23 cellular contexts compared by ENCODE assay signal in the genomic region with DNA sequence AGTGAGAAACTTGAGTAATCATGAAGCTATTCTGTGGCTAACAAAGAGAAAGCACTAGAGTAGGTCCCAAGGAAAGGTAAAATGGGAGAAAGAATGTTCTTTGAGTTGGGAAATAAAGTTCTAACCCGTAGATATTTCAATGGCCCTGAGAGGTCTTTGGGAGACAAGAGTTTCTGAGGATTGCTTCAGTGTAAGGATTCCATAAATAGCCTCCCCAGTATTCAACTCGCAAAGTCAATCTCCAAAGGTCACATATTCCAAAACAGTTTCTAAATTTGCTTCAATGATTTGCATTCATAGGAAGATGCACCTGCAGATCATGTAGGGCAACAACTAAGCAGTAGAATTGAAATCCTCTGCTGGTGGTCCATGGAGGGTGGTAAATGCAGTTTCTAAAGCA.
DNase-seq lines count a peak whose midpoint lies in the region; ATAC-seq and TF ChIP-seq lines count a peak whose summit lies in the region.
"Had no signal": no experiment of that assay in that cellular context is flagged by ENCODE, and none has a peak within 500 bp of the region (broad histone marks: within the 10 kb centered on the region; RNA-seq: fewer than 3 reads in every experiment).

No MANE protein-coding gene starts in this region.

- DNase-seq in Right ventricle myocardium inferior (ENCODE audit: missing footprints) (no peak), cardiac septum (ENCODE audit: low spot score) (no peak), heart left ventricle (no peak), left ventricle myocardium superior (no peak), neural progenitor cell (ENCODE audit: low spot score) (no peak), NCI-H510A treated with DMSO at 0.1 percent for 48 hours (lab: John Stamatoyannopoulos, UW) (no peak)
- no peak for DNase-seq in activated effector memory CD4-positive, alpha-beta T cell treated with anti-CD3 and anti-CD28 coated beads, Interleukin-2, amount 50 U/mL, for 16 hours
- DNase-seq: 8988T; ACHN; AML-193; BE2C; CD4-positive, alpha-beta T cell; CD8-positive, alpha-beta memory T cell; DMS 273 treated with DMSO at 0.1 percent for 48 hours; DMS79; GF-D8; GOT3; HFFc6 had no signal

- intact Hi-C loops in Right ventricle myocardium inferior (cut with DNase I) = no loop called here
- intact Hi-C loops in cardiac septum (cut with DNase I) = no loop called here
- intact Hi-C loops in heart left ventricle (cut with DNase I) = no loop called here
- intact Hi-C loops in left ventricle myocardium superior (cut with micrococcal nuclease) = no loop called here

- no peaks in the 10 kb centered on the region for H3K36me3 Mint-ChIP-seq in neural progenitor cell
- H3K36me3 Mint-ChIP-seq: CD14-positive monocyte; CD8-positive, alpha-beta memory T cell had no signal

- H4K20me1 ChIP-seq in neural progenitor cell (ENCODE audit: low read depth) = no peaks in the 10 kb centered on the region
- H4K20me1 ChIP-seq: BLaER1 treated with 17β-estradiol and CSF1 and Interleukin-3, amounts not matched to agents 10 nM and 100 nM had no signal

- H3K27me3 Mint-ChIP-seq in neural progenitor cell (ENCODE audit: insufficient read depth, low read depth) = no peaks in the 10 kb centered on the region

- no peak overlapping the region for H3K27ac Mint-ChIP-seq in neural progenitor cell
- H3K27ac Mint-ChIP-seq: CD14-positive monocyte; CD4-positive, alpha-beta T cell; CD8-positive, alpha-beta memory T cell; HFFc6 had no signal

- ATAC-seq in Right ventricle myocardium inferior = peak; percentile 52
- peak; percentile 34 to 76 (median 56) for ATAC-seq in heart left ventricle
- peak; percentile 72 for ATAC-seq in left ventricle myocardium superior
- no peak for ATAC-seq in GM21786 (IDR thresholded peaks at IDR 0.05; ENCODE audit: unreplicated experiment)
- ATAC-seq: A549 had no signal

- H3K4me3 ChIP-seq in heart left ventricle (no peak overlapping the region), neural progenitor cell (no peak overlapping the region)
- H3K4me3 ChIP-seq: A549; BLaER1 treated with 17β-estradiol and CSF1 and Interleukin-3, amounts not matched to agents 10 nM and 100 nM; HAP-1 had no signal

- 43 to 52% (median 45%) methylated on average over 2 of the region's 2 CpGs for WGBS in heart left ventricle, 4 donors

- H3K9me3 ChIP-seq in heart left ventricle (peaks cover 0 to 8% (median 0%) of the 10 kb centered on the region in 12 donors), neural progenitor cell (ENCODE audit: low read depth) (no peaks in the 10 kb centered on the region)
- H3K9me3 ChIP-seq: A549; BE2C; BLaER1 treated with 17β-estradiol and CSF1 and Interleukin-3, amounts not matched to agents 10 nM and 100 nM; HAP-1 had no signal

- H3K9ac ChIP-seq in neural progenitor cell = no peak overlapping the region
- H3K9ac ChIP-seq: BLaER1 treated with 17β-estradiol and CSF1 and Interleukin-3, amounts not matched to agents 10 nM and 100 nM had no signal

- H3K4me3 Mint-ChIP-seq in neural progenitor cell = no peak overlapping the region
- H3K4me3 Mint-ChIP-seq: CD14-positive monocyte; CD4-positive, alpha-beta T cell; CD8-positive, alpha-beta memory T cell; HFFc6 had no signal

- TF ChIP-seq CTCF in heart left ventricle (IDR thresholded peaks at IDR 0.05) = no peak
- TF ChIP-seq CTCF in neural progenitor cell (IDR thresholded peaks at IDR 0.05) = no peak

- H3K79me2 ChIP-seq in neural progenitor cell (ENCODE audit: low read depth) = no peaks in the 10 kb centered on the region

- H3K36me3 ChIP-seq in heart left ventricle = no peaks in the 10 kb centered on the region
- no peaks in the 10 kb centered on the region for H3K36me3 ChIP-seq in neural progenitor cell
- H3K36me3 ChIP-seq: BE2C; BLaER1 treated with 17β-estradiol and CSF1 and Interleukin-3, amounts not matched to agents 10 nM and 100 nM; HAP-1 had no signal

- peak overlapping the region; percentile 15 for H3K4me2 ChIP-seq in neural progenitor cell
- H3K4me2 ChIP-seq: A549; BLaER1 treated with 17β-estradiol and CSF1 and Interleukin-3, amounts not matched to agents 10 nM and 100 nM had no signal

- no peaks in the 10 kb centered on the region for H3K9me3 Mint-ChIP-seq in neural progenitor cell
- H3K9me3 Mint-ChIP-seq: CD8-positive, alpha-beta memory T cell had no signal

- peaks cover 0 to 53% (median 4%) of the 10 kb centered on the region in 12 donors for H3K4me1 ChIP-seq in heart left ventricle
- peaks cover 15% of the 10 kb centered on the region for H3K4me1 ChIP-seq in neural progenitor cell
- H3K4me1 ChIP-seq: A549; BE2C; BLaER1 treated with 17β-estradiol and CSF1 and Interleukin-3, amounts not matched to agents 10 nM and 100 nM; HAP-1 had no signal

- no peaks in the 10 kb centered on the region for H3K4me1 Mint-ChIP-seq in neural progenitor cell
- H3K4me1 Mint-ChIP-seq: CD14-positive monocyte; CD8-positive, alpha-beta memory T cell had no signal

- H3F3A ChIP-seq in neural progenitor cell (ENCODE audit: low read depth) = peaks cover 7% of the 10 kb centered on the region

- H3K27me3 ChIP-seq in heart left ventricle (no peaks in the 10 kb centered on the region), neural progenitor cell (no peaks in the 10 kb centered on the region)
- H3K27me3 ChIP-seq: BE2C; BLaER1 treated with 17β-estradiol and CSF1 and Interleukin-3, amounts not matched to agents 10 nM and 100 nM had no signal

- no peak overlapping the region for H2AFZ ChIP-seq in neural progenitor cell (replicated peaks)

- peak overlapping the region; percentile 2 to 74 (median 50) for H3K27ac ChIP-seq in heart left ventricle
- no peak overlapping the region for H3K27ac ChIP-seq in neural progenitor cell
- H3K27ac ChIP-seq: A549; BLaER1 treated with 17β-estradiol and CSF1 and Interleukin-3, amounts not matched to agents 10 nM and 100 nM had no signal

- TF ChIP-seq POLR2A in heart left ventricle (IDR thresholded peaks at IDR 0.05) = no peak
